In genomic region chr1:96048572-96048971, GRCh38 we compare ENCODE assay signal across 32 cellular contexts.
"Had no signal": no experiment of that assay in that cellular context is flagged by ENCODE, and none has a peak within 500 bp of the region (broad histone marks: within the 10 kb centered on the region; RNA-seq: fewer than 3 reads in every experiment).

No MANE protein-coding gene starts in this region.

- H3K4me3 Mint-ChIP-seq: activated CD4-positive, alpha-beta memory T cell treated with anti-CD3 and anti-CD28 coated beads for 36 hours; activated CD4-positive, alpha-beta T cell treated with anti-CD3 and anti-CD28 coated beads for 36 hours; activated naive CD4-positive, alpha-beta T cell treated with anti-CD3 and anti-CD28 coated beads, Interleukin-2, amount 10 ng/mL, durations not matched to agents 7 days and 5 days; activated naive CD8-positive, alpha-beta T cell; activated naive CD8-positive, alpha-beta T cell treated with anti-CD3 and anti-CD28 coated beads, Interleukin-2, amount 50 U/mL, for 24 hours; activated T-cell treated with anti-CD3 and anti-CD28 coated beads, Interleukin-2, amount 50 U/mL, for 4 hours; activated T-helper 1 cell treated with anti-CD3 and anti-CD28 coated beads, Interleukin-12 subunit alpha, Interleukin-12 subunit beta, Interleukin-2, Interleukin-4 antibody, amounts not matched to agents 30 ng/mL and 10 ng/mL and 1 ng/mL, durations not matched to agents 14 hours and 24 hours and 36 hours had no signal

- H3K27ac Mint-ChIP-seq: activated CD4-positive, alpha-beta memory T cell treated with anti-CD3 and anti-CD28 coated beads for 36 hours; activated CD4-positive, alpha-beta T cell treated with anti-CD3 and anti-CD28 coated beads for 36 hours; activated naive CD4-positive, alpha-beta T cell treated with anti-CD3 and anti-CD28 coated beads, Interleukin-2, amount 10 ng/mL, durations not matched to agents 7 days and 5 days; activated naive CD8-positive, alpha-beta T cell; activated naive CD8-positive, alpha-beta T cell treated with anti-CD3 and anti-CD28 coated beads, Interleukin-2, amount 50 U/mL, for 24 hours; activated T-helper 1 cell treated with anti-CD3 and anti-CD28 coated beads, Interleukin-12 subunit alpha, Interleukin-12 subunit beta, Interleukin-2, Interleukin-4 antibody, amounts not matched to agents 30 ng/mL and 10 ng/mL and 1 ng/mL, durations not matched to agents 14 hours and 24 hours and 36 hours had no signal

- ATAC-seq: activated CD4-positive, alpha-beta T cell treated with anti-CD3 and anti-CD28 coated beads for 36 hours; activated naive CD8-positive, alpha-beta T cell treated with anti-CD3 and anti-CD28 coated beads, Interleukin-2, amount 50 U/mL, for 24 hours; activated T-cell treated with anti-CD3 and anti-CD28 coated beads, Interleukin-2, amount 50 U/mL, for 4 hours; Right ventricle myocardium inferior had no signal

- H3K27me3 Mint-ChIP-seq: activated CD4-positive, alpha-beta memory T cell treated with anti-CD3 and anti-CD28 coated beads for 36 hours; activated CD4-positive, alpha-beta T cell treated with anti-CD3 and anti-CD28 coated beads for 36 hours; activated naive CD4-positive, alpha-beta T cell treated with anti-CD3 and anti-CD28 coated beads, Interleukin-2, amount 10 ng/mL, durations not matched to agents 7 days and 5 days; activated naive CD8-positive, alpha-beta T cell; activated naive CD8-positive, alpha-beta T cell treated with anti-CD3 and anti-CD28 coated beads, Interleukin-2, amount 50 U/mL, for 24 hours had no signal

- H3K27me3 ChIP-seq: brain microvascular endothelial cell had no signal

- H3K27ac ChIP-seq: brain microvascular endothelial cell, PC-9, RWPE1, WERI-Rb-1 had no signal

- H3K4me3 ChIP-seq: PC-9 had no signal

- H2AFZ ChIP-seq: PC-9 had no signal

- H3K4me2 ChIP-seq: PC-9 had no signal

- H3K36me3 Mint-ChIP-seq: activated CD4-positive, alpha-beta memory T cell treated with anti-CD3 and anti-CD28 coated beads for 36 hours; activated naive CD4-positive, alpha-beta T cell treated with anti-CD3 and anti-CD28 coated beads, Interleukin-2, amount 10 ng/mL, durations not matched to agents 7 days and 5 days; activated naive CD8-positive, alpha-beta T cell had no signal

- H3K4me1 Mint-ChIP-seq: activated CD4-positive, alpha-beta T cell treated with anti-CD3 and anti-CD28 coated beads for 36 hours; activated naive CD4-positive, alpha-beta T cell treated with anti-CD3 and anti-CD28 coated beads, Interleukin-2, amount 10 ng/mL, durations not matched to agents 7 days and 5 days; activated naive CD8-positive, alpha-beta T cell treated with anti-CD3 and anti-CD28 coated beads, Interleukin-2, amount 50 U/mL, for 24 hours had no signal

- H3K36me3 ChIP-seq: brain microvascular endothelial cell, WERI-Rb-1 had no signal

- DNase-seq: activated CD4-positive, alpha-beta memory T cell treated with anti-CD3 and anti-CD28 coated beads for 36 hours; activated CD4-positive, alpha-beta T cell treated with anti-CD3 and anti-CD28 coated beads for 36 hours; activated CD4-positive, alpha-beta T cell treated with anti-CD3 and anti-CD28 coated beads, Interleukin-2, amount 50 U/mL, for 1 hour; activated CD8-positive, alpha-beta memory T cell treated with anti-CD3 and anti-CD28 coated beads, Interleukin-2, amount 50 U/mL, for 4 hours; activated naive CD4-positive, alpha-beta T cell treated with anti-CD3 and anti-CD28 coated beads, Interleukin-2, amount 10 ng/mL, durations not matched to agents 7 days and 5 days; activated naive CD8-positive, alpha-beta T cell treated with anti-CD3 and anti-CD28 coated beads, Interleukin-2, amount 50 U/mL, for 24 hours; activated T-cell treated with anti-CD3 and anti-CD28 coated beads for 4 hours; activated T-cell treated with anti-CD3 and anti-CD28 coated beads, Interleukin-2, amount 50 U/mL, for 4 hours; amniotic stem cell; aorta; brain microvascular endothelial cell; Kasumi-1; MM.1S; MV-4-11; NCI-H1092; NCI-H1436 treated with DMSO at 0.1 percent for 48 hours; NCI-H1694 treated with DMSO at 0.1 percent for 48 hours; NCI-H2029; NCI-H510A; NCI-H526; NCI-H748 treated with DMSO at 0.1 percent for 48 hours; PC-9; SIG-M5; SW 1271; T-helper 1 cell; T-helper 2 cell; T-helper 9 cell; WERI-Rb-1 had no signal
